Comparison of ENCODE assay signal across 8 cellular contexts in the genomic region with DNA sequence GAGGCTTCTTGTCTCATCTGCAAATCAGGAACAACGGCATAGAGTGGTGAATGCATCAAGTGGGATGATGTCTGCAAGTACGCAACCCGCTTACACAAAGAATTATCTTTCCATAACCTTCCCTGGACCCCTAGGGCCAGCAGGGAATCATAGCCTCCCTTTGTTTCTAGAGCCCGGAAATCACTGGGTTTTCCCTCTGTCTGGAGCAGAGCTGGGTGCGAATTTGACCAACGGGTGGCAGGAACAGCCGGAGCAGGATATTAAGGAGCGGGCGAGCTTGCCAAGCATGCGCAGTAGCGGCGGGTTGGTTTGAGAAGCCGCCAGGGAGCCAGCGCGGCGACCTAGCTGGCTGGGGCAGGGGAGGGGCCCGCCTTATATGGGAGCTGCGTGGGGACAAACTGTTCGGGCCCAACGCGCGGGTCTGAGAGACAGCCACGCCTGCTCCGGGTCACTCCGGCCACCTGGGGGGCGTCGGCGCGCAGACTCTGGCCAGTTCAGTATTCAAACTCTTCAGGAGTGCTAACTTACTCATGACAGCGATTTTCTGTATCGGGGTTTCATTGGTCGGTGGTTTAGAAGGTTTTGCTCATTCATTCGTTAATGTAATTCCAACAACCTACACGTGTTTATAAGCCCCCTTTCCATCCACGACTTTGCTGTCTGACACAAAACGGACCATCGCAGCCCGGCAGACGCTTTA. TPM values are rescaled to one million over a fixed set of nuclear protein-coding genes. Genes with fewer than 3 reads are reported as not detected.
DNase-seq lines count a peak whose midpoint lies in the region; ATAC-seq, FAIRE-seq and TF ChIP-seq lines count a peak whose summit lies in the region.

No MANE protein-coding gene starts in this region.

- H3K79me2 ChIP-seq in smooth muscle cell (ENCODE audit: low read depth): no peaks in the 10 kb centered on the region

- no peak for TF ChIP-seq POLR2A in GM12891 (IDR thresholded peaks at IDR 0.05; ENCODE audit: low read depth, low read length)

- no peaks in the 10 kb centered on the region for H3K27me3 Mint-ChIP-seq in activated B cell treated with CpG ODN at 0.5 μM for 24 hours

- peak overlapping the region; percentile 71 for H3K27ac Mint-ChIP-seq in activated B cell treated with CpG ODN at 0.5 μM for 24 hours

- no peak for TF ChIP-seq CTCF in activated B cell treated with CpG ODN at 0.5 μM for 24 hours (IDR thresholded peaks at IDR 0.05)
- no peak for TF ChIP-seq CTCF in smooth muscle cell (IDR thresholded peaks at IDR 0.05; ENCODE audit: borderline replicate concordance, insufficient read depth, poor library complexity, severe bottlenecking)

- no peak overlapping the region for H3K9ac ChIP-seq in smooth muscle cell (ENCODE audit: low read depth)

- no peaks in the 10 kb centered on the region for H3K36me3 ChIP-seq in smooth muscle cell (ENCODE audit: low read depth)

- no peaks in the 10 kb centered on the region for H3K9me3 ChIP-seq in smooth muscle cell (replicated peaks; ENCODE audit: low read depth)

- peak; percentile 78 for FAIRE-seq in GM12891 (lab: Jason Lieb, UNC)
- peak; percentile 5 for FAIRE-seq in islet of Langerhans (lab: Jason Lieb, UNC)

- peak; percentile 63 for ATAC-seq in HG02623 (IDR thresholded peaks at IDR 0.05; ENCODE audit: unreplicated experiment)
- ATAC-seq in activated B cell treated with CpG ODN at 0.5 μM for 24 hours (ENCODE audit: low read depth): peak; percentile 69
- no peak for ATAC-seq in HG03378 (IDR thresholded peaks at IDR 0.05; ENCODE audit: unreplicated experiment)

- H3K4me1 Mint-ChIP-seq in activated B cell treated with CpG ODN at 0.5 μM for 24 hours: peaks cover 38% of the 10 kb centered on the region

- peak overlapping the region; percentile 92 for H3K4me3 Mint-ChIP-seq in activated B cell treated with CpG ODN at 0.5 μM for 24 hours

- H3F3A ChIP-seq in smooth muscle cell (ENCODE audit: low read depth): no peaks in the 10 kb centered on the region

- H3K27ac ChIP-seq in caudate nucleus (ENCODE audit: low read depth, low read length) (peak overlapping the region; percentile 11), smooth muscle cell (ENCODE audit: low read depth) (no peak overlapping the region)

- no peaks in the 10 kb centered on the region for H3K27me3 ChIP-seq in smooth muscle cell (ENCODE audit: low read depth)

- CTCF ChIA-PET in activated B cell treated with CpG ODN at 0.5 μM for 24 hours (lab: Charles Lee): interaction anchor here (0.8 kb wide), 1 partner anchor 865 kb away, joined by 3 read pairs; no protein-coding TSS in a partner anchor

- no peaks in the 10 kb centered on the region for H3K9me3 Mint-ChIP-seq in activated B cell treated with CpG ODN at 0.5 μM for 24 hours

- intact Hi-C loops in activated B cell treated with CpG ODN at 0.5 μM for 24 hours (cut with micrococcal nuclease): loop anchor here (2.0 to 10.0 kb wide), 7 partner anchors 58 to 1712 kb away; partner anchors contain the start of gene ZNF133

- H3K4me1 ChIP-seq in smooth muscle cell (ENCODE audit: low read depth): peaks cover 12% of the 10 kb centered on the region

- H4K20me1 ChIP-seq in smooth muscle cell (ENCODE audit: low read depth): no peaks in the 10 kb centered on the region

- POLR2A ChIA-PET in activated B cell treated with CpG ODN at 0.5 μM for 24 hours (lab: Charles Lee): interaction anchor here (1.6 kb wide), 1 partner anchor 155 kb away, joined by 5 read pairs; the partner anchor contains the start of gene SNRPB2

- H2AFZ ChIP-seq in smooth muscle cell (ENCODE audit: low read depth): peak overlapping the region; percentile 85

- no peaks in the 10 kb centered on the region for H3K36me3 Mint-ChIP-seq in activated B cell treated with CpG ODN at 0.5 μM for 24 hours (ENCODE audit: low read depth)

- DNase-seq in GM12891 (ENCODE audit: insufficient read length, low spot score): peak; percentile 76
- peak; percentile 84 for DNase-seq in NCI-H2029 treated with DMSO at 0.1 percent for 48 hours (lab: John Stamatoyannopoulos, UW)
- peak; percentile 73 for DNase-seq in activated B cell treated with CpG ODN at 0.5 μM for 24 hours
- peak in 60 of 61 donors; percentile 21 to 88 (median 74) for DNase-seq in caudate nucleus (lab: John Stamatoyannopoulos, UW)
- peak; percentile 29 for DNase-seq in smooth muscle cell (lab: John Stamatoyannopoulos, UW; ENCODE audit: unreplicated experiment)

- H3K4me2 ChIP-seq in smooth muscle cell: peak overlapping the region; percentile 89

- WGBS in smooth muscle cell (ENCODE audit: low lambda C conversion rate): 8% methylated on average over 38 of the region's 39 CpGs

- peak overlapping the region; percentile 58 for H3K4me3 ChIP-seq in smooth muscle cell

TF ChIP-seq in GM12891, 5 proteins besides CTCF, POLR2A, EP300 and RAD21:
- TF ChIP-seq TAF1 (IDR thresholded peaks at IDR 0.05; ENCODE audit: low read depth, low read length) (no peak), POU2F2 (IDR thresholded peaks at IDR 0.05; ENCODE audit: low read depth, low read length) (no peak; the same call in 1 of the 2 replicates), SPI1 (IDR thresholded peaks at IDR 0.05; ENCODE audit: low read depth, low read length) (no peak), POLR2AphosphoS5 (IDR thresholded peaks at IDR 0.05; ENCODE audit: low read depth, low read length) (no peak), PAX5 (IDR thresholded peaks at IDR 0.05; ENCODE audit: insufficient read depth, low read length, severe bottlenecking) (no peak)

RNA-seq across cellular contexts. Expression of gene KIF16B, which starts 1.6 kb away (rescaled TPM):
- polyA plus RNA-seq in GM12891 (2012; ENCODE audit: low read depth, missing spikeins): 1.7 TPM
- total RNA-seq in activated B cell treated with CpG ODN at 0.5 μM for 24 hours: 7.2 and 9.1 TPM in 2 replicates
- 10.4 and 12.9 TPM in 2 replicates for total RNA-seq in smooth muscle cell
- 3.6 and 6.9 TPM in 2 replicates for polyA plus RNA-seq in smooth muscle cell

Comparison
In these comparisons a context has a peak if more than half of its experiments do, and no peak if none do; other contexts are left out.
1. DNase-seq: peak in every context shown above with its lines; median percentile 84 in NCI-H2029 treated with DMSO at 0.1 percent for 48 hours; 76 in GM12891; 74 in caudate nucleus; 73 in activated B cell treated with CpG ODN at 0.5 μM for 24 hours; 29 in smooth muscle cell.